In genomic region chr6:42314571-42314950, GRCh38 we compare ENCODE assay signal across 18 cellular contexts.
A peak's percentile ranks its signal among the peaks of the same experiment; 100 is the strongest.
DNase-seq lines count a peak whose midpoint lies in the region; ATAC-seq, FAIRE-seq and TF ChIP-seq lines count a peak whose summit lies in the region.
"Had no signal": no experiment of that assay in that cellular context is flagged by ENCODE, and none has a peak within 500 bp of the region (broad histone marks: within the 10 kb centered on the region; RNA-seq: fewer than 3 reads in every experiment).

No MANE protein-coding gene starts in this region.

- no peaks in the 10 kb centered on the region for H3K27me3 ChIP-seq in H1 (replicated peaks in 1 of 4; ENCODE audit: control insufficient read depth in 3 of 4, extremely low read depth in 1 of 4, insufficient read depth in 3 of 4, low read length in 3 of 4)

- no peak for TF ChIP-seq RAD21 in H1 (IDR thresholded peaks at IDR 0.05 in 1 of 2, conservative IDR thresholded peaks at IDR 0.05 in 1 of 2; ENCODE audit: low read depth in 2 of 2, low read length in 2 of 2)

- no peak overlapping the region for H4K8ac ChIP-seq in H1 (ENCODE audit: extremely low read depth, insufficient read depth, low read length)

- H3K36me3 ChIP-seq in H1 (ENCODE audit: control insufficient read depth in 2 of 4, insufficient read depth in 4 of 4, low read length in 3 of 4), result peaks cover 0 to 2% (median 0%) of the 10 kb centered on the region in 4 experiments; a peak in 3 of 8 replicates

- intact Hi-C loops in activated CD4-positive, alpha-beta T cell treated with anti-CD3 and anti-CD28 coated beads, Interleukin-2, amount 10 ng/mL, durations not matched to agents 24 days and 14 days (cut with micrococcal nuclease), result loop anchor here (5.0 kb wide), 2 partner anchors 37 to 138 kb away; partner anchors contain the start of gene TRERF1

- no peak overlapping the region for H2AFZ ChIP-seq in H1 (ENCODE audit: low read length)

- peaks cover 44% of the 10 kb centered on the region for H3K4me1 Mint-ChIP-seq in activated CD4-positive, alpha-beta T cell treated with anti-CD3 and anti-CD28 coated beads, Interleukin-2, amount 10 ng/mL, durations not matched to agents 24 days and 14 days
- peaks cover 87% of the 10 kb centered on the region for H3K4me1 Mint-ChIP-seq in stimulated activated effector memory CD8-positive, alpha-beta T cell treated with anti-CD3 and anti-CD28 coated beads, Interleukin-12 subunit alpha, Interleukin-12 subunit beta, amount 100 ng/mL, for 72 hours

- no peak overlapping the region; a peak in 1 of 4 replicates for H3K4me2 ChIP-seq in H1 (ENCODE audit: insufficient read depth in 1 of 2, low read depth in 2 of 2, low read length in 2 of 2)

- H3K56ac ChIP-seq in H1 (replicated peaks; ENCODE audit: insufficient read length, low read depth, low read length), result no peak overlapping the region

- no peaks in the 10 kb centered on the region for H3K9me3 Mint-ChIP-seq in activated CD4-positive, alpha-beta T cell treated with anti-CD3 and anti-CD28 coated beads, Interleukin-2, amount 10 ng/mL, durations not matched to agents 24 days and 14 days
- H3K9me3 Mint-ChIP-seq in stimulated activated effector memory CD8-positive, alpha-beta T cell treated with anti-CD3 and anti-CD28 coated beads, Interleukin-12 subunit alpha, Interleukin-12 subunit beta, amount 100 ng/mL, for 72 hours, result no peaks in the 10 kb centered on the region
- H3K9me3 Mint-ChIP-seq: activated T-cell treated with anti-CD3 and anti-CD28 coated beads, Interleukin-2, amount 50 U/mL, for 4 hours; memory B cell had no signal

- no peaks in the 10 kb centered on the region for H3K27me3 Mint-ChIP-seq in activated CD4-positive, alpha-beta T cell treated with anti-CD3 and anti-CD28 coated beads, Interleukin-2, amount 10 ng/mL, durations not matched to agents 24 days and 14 days
- H3K27me3 Mint-ChIP-seq: memory B cell had no signal

- peaks cover 3% of the 10 kb centered on the region for H3K79me1 ChIP-seq in H1 (ENCODE audit: low read depth, low read length)

- H2BK20ac ChIP-seq in H1 (ENCODE audit: low read length), result no peak overlapping the region

- no peak for TF ChIP-seq CTCF in H1 (IDR thresholded peaks at IDR 0.05; ENCODE audit: control extremely low read depth in 1 of 3, insufficient read depth in 1 of 3, low read depth in 1 of 3, low read length in 3 of 3)

- H3K36me3 Mint-ChIP-seq in activated CD4-positive, alpha-beta T cell treated with anti-CD3 and anti-CD28 coated beads, Interleukin-2, amount 10 ng/mL, durations not matched to agents 24 days and 14 days (ENCODE audit: low read depth), result peaks cover 19% of the 10 kb centered on the region
- peaks cover 29% of the 10 kb centered on the region for H3K36me3 Mint-ChIP-seq in stimulated activated effector memory CD8-positive, alpha-beta T cell treated with anti-CD3 and anti-CD28 coated beads, Interleukin-12 subunit alpha, Interleukin-12 subunit beta, amount 100 ng/mL, for 72 hours

- 81% methylated on average over 4 of the region's 4 CpGs; no CpG with 5 or more reads in 1 of the 2 experiments for WGBS in H1 (ENCODE audit: extremely low coverage in 1 of 2, insufficient coverage in 1 of 2, insufficient read length in 1 of 2, insufficient replicate concordance in 2 of 2, low coverage in 1 of 2, low lambda C conversion rate in 2 of 2, missing lambda C conversion rate in 1 of 2), 2 experiments

- H3K23ac ChIP-seq in H1 (ENCODE audit: insufficient read length), result no peak overlapping the region

- H3K4me3 ChIP-seq in H1 (ENCODE audit: extremely low read depth in 1 of 4, insufficient read depth in 2 of 4, low read depth in 3 of 4, low read length in 4 of 4), result no peak overlapping the region
- H3K4me3 ChIP-seq: SK-N-MC, skin epidermis had no signal

- H3K4me1 ChIP-seq in H1 (replicated peaks in 1 of 4; ENCODE audit: control insufficient read depth in 3 of 4, insufficient read depth in 4 of 4, low read length in 3 of 4), result peaks cover 0 to 19% (median 9%) of the 10 kb centered on the region in 4 experiments; a peak in 6 of 7 replicates

- H3K9me3 ChIP-seq in H1 (ENCODE audit: insufficient read depth in 2 of 2, low read depth in 1 of 2, low read length in 1 of 2), result no peaks in the 10 kb centered on the region

- H4K5ac ChIP-seq in H1 (ENCODE audit: insufficient read length, low read depth, low read length), result no peak overlapping the region

- H3K9ac ChIP-seq in H1 (replicated peaks in 1 of 4; ENCODE audit: extremely low read depth in 1 of 4, low read depth in 3 of 4, low read length in 3 of 4), result no peak overlapping the region

- no peak overlapping the region for H3K4me3 Mint-ChIP-seq in activated CD4-positive, alpha-beta T cell treated with anti-CD3 and anti-CD28 coated beads, Interleukin-2, amount 10 ng/mL, durations not matched to agents 24 days and 14 days
- H3K4me3 Mint-ChIP-seq in stimulated activated effector memory CD8-positive, alpha-beta T cell treated with anti-CD3 and anti-CD28 coated beads, Interleukin-12 subunit alpha, Interleukin-12 subunit beta, amount 100 ng/mL, for 72 hours, result peak overlapping the region; percentile 2
- H3K4me3 Mint-ChIP-seq: activated T-cell treated with anti-CD3 and anti-CD28 coated beads, Interleukin-2, amount 50 U/mL, for 4 hours; memory B cell had no signal

- TF ChIP-seq POLR2A in H1 (IDR thresholded peaks at IDR 0.05; ENCODE audit: control extremely low read depth in 1 of 2, low read depth in 2 of 2, low read length in 2 of 2), result no peak

- H3K4ac ChIP-seq in H1 (replicated peaks; ENCODE audit: insufficient read length, low read depth, low read length), result no peak overlapping the region

- no peak for ATAC-seq in stimulated activated effector memory CD8-positive, alpha-beta T cell treated with anti-CD3 and anti-CD28 coated beads, Interleukin-12 subunit alpha, Interleukin-12 subunit beta, amount 100 ng/mL, for 72 hours
- ATAC-seq in HG02970 (IDR thresholded peaks at IDR 0.05; ENCODE audit: low FRiP score, unreplicated experiment) (no peak), HG03439 (IDR thresholded peaks at IDR 0.05; ENCODE audit: unreplicated experiment) (no peak)
- ATAC-seq: activated T-cell treated with anti-CD3 and anti-CD28 coated beads, Interleukin-2, amount 50 U/mL, for 4 hours had no signal

- CTCF ChIA-PET in H1 (lab: Charles Lee; ENCODE audit: partially characterized antibody), result interaction anchor here (0.8 to 2.2 kb wide), 5 partner anchors 8 to 132 kb away, joined by 3 to 8 read pairs (median 3); no protein-coding TSS in a partner anchor

- POLR2A ChIA-PET in H1 (lab: Charles Lee; ENCODE audit: partially characterized antibody), result no interaction called here

- peak overlapping the region; percentile 69 for H4K91ac ChIP-seq in H1 (replicated peaks; ENCODE audit: insufficient read length, low read length)

- TF ChIP-seq EP300 in H1 (IDR thresholded peaks at IDR 0.05; ENCODE audit: borderline replicate concordance in 1 of 2, low read depth in 2 of 2, low read length in 2 of 2), result no peak

- no peak overlapping the region for H2BK15ac ChIP-seq in H1 (ENCODE audit: low read length)

- no peak overlapping the region for H3K18ac ChIP-seq in H1 (ENCODE audit: extremely low read depth, low read length)

- H3K27ac ChIP-seq in H1 (ENCODE audit: low read depth, low read length), result no peak overlapping the region
- H3K27ac ChIP-seq: SK-N-MC had no signal

- H4K20me1 ChIP-seq in H1 (replicated peaks in 1 of 2; ENCODE audit: control insufficient read depth in 1 of 2, insufficient read depth in 2 of 2, low read length in 2 of 2), result peaks cover 2 to 3% of the 10 kb centered on the region in 2 experiments

- no peak for DNase-seq in activated CD4-positive, alpha-beta T cell treated with anti-CD3 and anti-CD28 coated beads, Interleukin-2, amount 10 ng/mL, durations not matched to agents 24 days and 14 days
- no peak for DNase-seq in activated CD4-positive, alpha-beta T cell treated with anti-CD3 and anti-CD28 coated beads, Interleukin-2, amount 50 U/mL, for 4 hours
- DNase-seq in LHCN-M2 (ENCODE audit: low read depth) (peak; percentile 50), H1 (ENCODE audit: low read depth in 1 of 2, low spot score in 2 of 2) (no peak)
- DNase-seq in stimulated activated effector memory CD8-positive, alpha-beta T cell treated with anti-CD3 and anti-CD28 coated beads, Interleukin-12 subunit alpha, Interleukin-12 subunit beta, amount 100 ng/mL, for 72 hours (ENCODE audit: low spot score in 2 of 2), result no peak
- DNase-seq in stimulated activated naive CD4-positive, alpha-beta T cell treated with Interleukin-2 at 50 U/mL for 16 hours (lab: John Stamatoyannopoulos, UW), result no peak
- DNase-seq: activated T-cell treated with anti-CD3 and anti-CD28 coated beads, Interleukin-2, amount 50 U/mL, for 4 hours; anterior cingulate cortex; dermis blood vessel endothelial cell; MV-4-11; NK-92 treated with Interleukin-12 subunit alpha and Interleukin-12 subunit beta, amount 100 ng/mL, for 24 hours; occipital lobe had no signal

- H3K14ac ChIP-seq in H1 (ENCODE audit: insufficient read length), result no peak overlapping the region

- peak overlapping the region; percentile 37; the same call in 1 of the 2 replicates for H2BK5ac ChIP-seq in H1 (ENCODE audit: low read depth, low read length)

- H2BK12ac ChIP-seq in H1 (ENCODE audit: low read depth, low read length), result no peak overlapping the region

- no peaks in the 10 kb centered on the region for H3K23me2 ChIP-seq in H1 (ENCODE audit: low read depth, low read length)

- peaks cover 0 to 38% of the 10 kb centered on the region in 2 experiments; a peak in 3 of 4 replicates for H3K79me2 ChIP-seq in H1 (ENCODE audit: control insufficient read depth in 1 of 2, insufficient read depth in 2 of 2, low read length in 2 of 2)

- H2BK120ac ChIP-seq in H1 (replicated peaks; ENCODE audit: low read depth, low read length), result no peak overlapping the region

- no peak for FAIRE-seq in H1 (lab: Jason Lieb, UNC)
- FAIRE-seq: A204.1 had no signal

- 0 out of 2 replicates have a peak overlapping the region, but pooled peaks have one; percentile 7 for H2AK5ac ChIP-seq in H1 (ENCODE audit: low read depth, low read length)

- H3K27ac Mint-ChIP-seq in activated CD4-positive, alpha-beta T cell treated with anti-CD3 and anti-CD28 coated beads, Interleukin-2, amount 10 ng/mL, durations not matched to agents 24 days and 14 days, result peak overlapping the region; percentile 75
- H3K27ac Mint-ChIP-seq in stimulated activated effector memory CD8-positive, alpha-beta T cell treated with anti-CD3 and anti-CD28 coated beads, Interleukin-12 subunit alpha, Interleukin-12 subunit beta, amount 100 ng/mL, for 72 hours, result peak overlapping the region; percentile 88
- H3K27ac Mint-ChIP-seq: memory B cell had no signal

TF ChIP-seq in H1, 55 proteins besides CTCF, POLR2A, EP300 and RAD21 (continues in another document):
- no peak for TF ChIP-seq CHD1 (IDR thresholded peaks at IDR 0.05; ENCODE audit: low read depth, low read length)
- TF ChIP-seq RXRA (IDR thresholded peaks at IDR 0.05; ENCODE audit: insufficient read depth, low read depth, low read length), result no peak
- no peak for TF ChIP-seq SIN3A (conservative IDR thresholded peaks at IDR 0.05 in 1 of 2, IDR thresholded peaks at IDR 0.05 in 1 of 2; ENCODE audit: low read depth in 1 of 2, low read length in 2 of 2)
- TF ChIP-seq SP1 (IDR thresholded peaks at IDR 0.05; ENCODE audit: low read depth, low read length), result no peak
- no peak for TF ChIP-seq MAFK (IDR thresholded peaks at IDR 0.05; ENCODE audit: low read depth, low read length)
- no peak for TF ChIP-seq KDM4A (IDR thresholded peaks at IDR 0.05; ENCODE audit: low read depth, low read length, severe bottlenecking)
- TF ChIP-seq TCF12 (IDR thresholded peaks at IDR 0.05; ENCODE audit: low read depth, low read length), result no peak
